Comparison of ENCODE assay signal across 1 cellular context in the genomic region with DNA sequence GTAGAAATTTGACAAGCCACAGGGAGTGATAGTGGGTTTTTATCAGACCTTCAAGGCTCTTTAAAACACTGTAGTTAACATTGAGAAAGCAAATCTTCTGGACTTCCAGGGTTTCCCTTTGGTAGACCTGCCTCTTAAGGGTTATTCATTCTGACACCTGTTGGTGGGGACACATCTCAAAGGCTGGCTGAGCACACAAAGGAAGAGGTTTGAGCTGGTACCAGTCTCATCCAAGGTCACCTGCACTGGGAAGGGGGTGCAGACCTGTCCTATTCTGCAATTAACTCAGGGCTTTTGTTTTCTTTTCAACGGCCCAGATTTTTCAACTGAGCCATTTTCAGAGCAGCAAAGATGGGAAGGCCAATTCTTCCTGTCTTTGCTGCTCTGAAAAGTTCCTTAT.
TF ChIP-seq lines count a peak whose summit lies in the region.

No MANE protein-coding gene starts in this region.

TF ChIP-seq in HepG2, 621 proteins besides CTCF, POLR2A, EP300 and RAD21 (continued from another document):
- no peak for TF ChIP-seq ZNF569 (CRISPR knock-in tag; IDR thresholded peaks at IDR 0.05; ENCODE audit: borderline replicate concordance)
- TF ChIP-seq ISL2 (CRISPR knock-in tag; IDR thresholded peaks at IDR 0.05): no peak
- TF ChIP-seq, protein P1, sequence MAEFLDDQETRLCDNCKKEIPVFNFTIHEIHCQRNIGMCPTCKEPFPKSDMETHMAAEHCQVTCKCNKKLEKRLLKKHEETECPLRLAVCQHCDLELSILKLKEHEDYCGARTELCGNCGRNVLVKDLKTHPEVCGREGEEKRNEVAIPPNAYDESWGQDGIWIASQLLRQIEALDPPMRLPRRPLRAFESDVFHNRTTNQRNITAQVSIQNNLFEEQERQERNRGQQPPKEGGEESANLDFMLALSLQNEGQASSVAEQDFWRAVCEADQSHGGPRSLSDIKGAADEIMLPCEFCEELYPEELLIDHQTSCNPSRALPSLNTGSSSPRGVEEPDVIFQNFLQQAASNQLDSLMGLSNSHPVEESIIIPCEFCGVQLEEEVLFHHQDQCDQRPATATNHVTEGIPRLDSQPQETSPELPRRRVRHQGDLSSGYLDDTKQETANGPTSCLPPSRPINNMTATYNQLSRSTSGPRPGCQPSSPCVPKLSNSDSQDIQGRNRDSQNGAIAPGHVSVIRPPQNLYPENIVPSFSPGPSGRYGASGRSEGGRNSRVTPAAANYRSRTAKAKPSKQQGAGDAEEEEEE (CRISPR knock-in tag; IDR thresholded peaks at IDR 0.05; ENCODE audit: borderline replicate concordance): no peak
- no peak for TF ChIP-seq TBX2 (CRISPR knock-in tag; IDR thresholded peaks at IDR 0.05; ENCODE audit: borderline replicate concordance)
- no peak for TF ChIP-seq CC2D1A (CRISPR knock-in tag; IDR thresholded peaks at IDR 0.05)
- TF ChIP-seq MTF2 (CRISPR knock-in tag; IDR thresholded peaks at IDR 0.05; ENCODE audit: borderline replicate concordance): no peak
- TF ChIP-seq, protein P2, sequence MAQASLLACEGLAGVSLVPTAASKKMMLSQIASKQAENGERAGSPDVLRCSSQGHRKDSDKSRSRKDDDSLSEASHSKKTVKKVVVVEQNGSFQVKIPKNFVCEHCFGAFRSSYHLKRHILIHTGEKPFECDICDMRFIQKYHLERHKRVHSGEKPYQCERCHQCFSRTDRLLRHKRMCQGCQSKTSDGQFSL (CRISPR knock-in tag; IDR thresholded peaks at IDR 0.05): no peak
- TF ChIP-seq CCDC6 (CRISPR knock-in tag; IDR thresholded peaks at IDR 0.05): no peak
- TF ChIP-seq, protein P3, sequence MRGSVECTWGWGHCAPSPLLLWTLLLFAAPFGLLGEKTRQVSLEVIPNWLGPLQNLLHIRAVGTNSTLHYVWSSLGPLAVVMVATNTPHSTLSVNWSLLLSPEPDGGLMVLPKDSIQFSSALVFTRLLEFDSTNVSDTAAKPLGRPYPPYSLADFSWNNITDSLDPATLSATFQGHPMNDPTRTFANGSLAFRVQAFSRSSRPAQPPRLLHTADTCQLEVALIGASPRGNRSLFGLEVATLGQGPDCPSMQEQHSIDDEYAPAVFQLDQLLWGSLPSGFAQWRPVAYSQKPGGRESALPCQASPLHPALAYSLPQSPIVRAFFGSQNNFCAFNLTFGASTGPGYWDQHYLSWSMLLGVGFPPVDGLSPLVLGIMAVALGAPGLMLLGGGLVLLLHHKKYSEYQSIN (CRISPR knock-in tag; IDR thresholded peaks at IDR 0.05; ENCODE audit: borderline replicate concordance): no peak
- TF ChIP-seq FLYWCH1 (CRISPR knock-in tag; IDR thresholded peaks at IDR 0.05): no peak
- no peak for TF ChIP-seq TAF15 (IDR thresholded peaks at IDR 0.05; ENCODE audit: low read depth, low read length, poor library complexity, severe bottlenecking)
- no peak for TF ChIP-seq ZNF563 (CRISPR knock-in tag; IDR thresholded peaks at IDR 0.05)
- no peak for TF ChIP-seq ZNF207 (IDR thresholded peaks at IDR 0.05; ENCODE audit: borderline replicate concordance)
- no peak for TF ChIP-seq ZFP41 (CRISPR knock-in tag; IDR thresholded peaks at IDR 0.05; ENCODE audit: borderline replicate concordance)
- no peak for TF ChIP-seq CHCHD3 (CRISPR knock-in tag; IDR thresholded peaks at IDR 0.05)
- TF ChIP-seq, protein P4, sequence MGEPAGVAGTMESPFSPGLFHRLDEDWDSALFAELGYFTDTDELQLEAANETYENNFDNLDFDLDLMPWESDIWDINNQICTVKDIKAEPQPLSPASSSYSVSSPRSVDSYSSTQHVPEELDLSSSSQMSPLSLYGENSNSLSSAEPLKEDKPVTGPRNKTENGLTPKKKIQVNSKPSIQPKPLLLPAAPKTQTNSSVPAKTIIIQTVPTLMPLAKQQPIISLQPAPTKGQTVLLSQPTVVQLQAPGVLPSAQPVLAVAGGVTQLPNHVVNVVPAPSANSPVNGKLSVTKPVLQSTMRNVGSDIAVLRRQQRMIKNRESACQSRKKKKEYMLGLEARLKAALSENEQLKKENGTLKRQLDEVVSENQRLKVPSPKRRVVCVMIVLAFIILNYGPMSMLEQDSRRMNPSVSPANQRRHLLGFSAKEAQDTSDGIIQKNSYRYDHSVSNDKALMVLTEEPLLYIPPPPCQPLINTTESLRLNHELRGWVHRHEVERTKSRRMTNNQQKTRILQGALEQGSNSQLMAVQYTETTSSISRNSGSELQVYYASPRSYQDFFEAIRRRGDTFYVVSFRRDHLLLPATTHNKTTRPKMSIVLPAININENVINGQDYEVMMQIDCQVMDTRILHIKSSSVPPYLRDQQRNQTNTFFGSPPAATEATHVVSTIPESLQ (CRISPR knock-in tag; conservative IDR thresholded peaks at IDR 0.05): no peak
- TF ChIP-seq, protein P5, sequence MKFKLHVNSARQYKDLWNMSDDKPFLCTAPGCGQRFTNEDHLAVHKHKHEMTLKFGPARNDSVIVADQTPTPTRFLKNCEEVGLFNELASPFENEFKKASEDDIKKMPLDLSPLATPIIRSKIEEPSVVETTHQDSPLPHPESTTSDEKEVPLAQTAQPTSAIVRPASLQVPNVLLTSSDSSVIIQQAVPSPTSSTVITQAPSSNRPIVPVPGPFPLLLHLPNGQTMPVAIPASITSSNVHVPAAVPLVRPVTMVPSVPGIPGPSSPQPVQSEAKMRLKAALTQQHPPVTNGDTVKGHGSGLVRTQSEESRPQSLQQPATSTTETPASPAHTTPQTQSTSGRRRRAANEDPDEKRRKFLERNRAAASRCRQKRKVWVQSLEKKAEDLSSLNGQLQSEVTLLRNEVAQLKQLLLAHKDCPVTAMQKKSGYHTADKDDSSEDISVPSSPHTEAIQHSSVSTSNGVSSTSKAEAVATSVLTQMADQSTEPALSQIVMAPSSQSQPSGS (CRISPR knock-in tag; IDR thresholded peaks at IDR 0.05): no peak
- TF ChIP-seq TARDBP (CRISPR knock-in tag; IDR thresholded peaks at IDR 0.05): no peak
- TF ChIP-seq, protein P6, sequence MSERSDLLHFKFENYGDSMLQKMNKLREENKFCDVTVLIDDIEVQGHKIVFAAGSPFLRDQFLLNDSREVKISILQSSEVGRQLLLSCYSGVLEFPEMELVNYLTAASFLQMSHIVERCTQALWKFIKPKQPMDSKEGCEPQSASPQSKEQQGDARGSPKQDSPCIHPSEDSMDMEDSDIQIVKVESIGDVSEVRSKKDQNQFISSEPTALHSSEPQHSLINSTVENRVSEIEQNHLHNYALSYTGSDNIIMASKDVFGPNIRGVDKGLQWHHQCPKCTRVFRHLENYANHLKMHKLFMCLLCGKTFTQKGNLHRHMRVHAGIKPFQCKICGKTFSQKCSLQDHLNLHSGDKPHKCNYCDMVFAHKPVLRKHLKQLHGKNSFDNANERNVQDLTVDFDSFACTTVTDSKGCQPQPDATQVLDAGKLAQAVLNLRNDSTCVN (CRISPR knock-in tag; IDR thresholded peaks at IDR 0.05; ENCODE audit: borderline replicate concordance): no peak
